ENCODE assay signal across 16 cellular contexts in the genomic region with DNA sequence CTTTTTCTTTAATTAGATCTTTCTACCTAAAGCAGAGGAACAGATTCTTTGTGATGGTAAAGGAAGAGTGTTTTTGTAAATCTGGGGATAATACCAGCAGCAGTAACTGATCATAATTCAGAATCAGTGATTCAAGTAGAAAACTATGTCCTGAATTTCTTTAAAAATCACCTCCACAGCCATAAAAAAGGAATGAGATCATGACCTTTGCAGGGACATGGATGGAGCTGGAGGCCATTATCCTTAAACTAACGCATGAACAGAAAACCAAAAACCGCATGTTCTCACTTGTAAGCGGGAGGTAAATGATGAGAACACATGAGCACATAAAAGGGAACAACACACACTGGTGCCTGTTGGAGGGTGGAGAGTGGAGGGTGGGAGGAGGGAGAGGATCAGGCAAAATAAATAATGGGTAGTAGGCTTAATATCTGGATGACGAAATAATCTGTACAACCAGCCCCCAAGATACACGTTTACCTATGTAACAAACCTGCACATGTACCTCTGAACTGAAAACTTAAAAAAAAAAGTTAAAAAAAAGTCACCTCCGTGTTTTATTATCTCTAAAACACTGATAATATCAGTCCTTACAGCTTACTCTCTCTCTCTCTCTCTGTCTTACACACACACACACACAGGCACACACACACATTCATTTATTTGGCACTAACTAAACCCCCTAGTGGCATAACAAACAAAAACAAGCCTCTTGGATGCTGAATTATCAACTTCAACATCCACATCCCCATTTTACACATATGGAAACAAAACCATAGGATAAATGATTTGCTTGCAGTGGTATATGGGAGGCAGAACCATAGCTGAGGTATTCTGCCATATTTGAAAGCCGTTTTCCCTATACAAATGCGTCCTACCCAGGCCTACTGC. TPM values are rescaled to one million over a fixed set of nuclear protein-coding genes. Genes with fewer than 3 reads are reported as not detected.
DNase-seq lines count a peak whose midpoint lies in the region; ATAC-seq and TF ChIP-seq lines count a peak whose summit lies in the region.
"Had no signal": no experiment of that assay in that cellular context is flagged by ENCODE, and none has a peak within 500 bp of the region (broad histone marks: within the 10 kb centered on the region; RNA-seq: fewer than 3 reads in every experiment).

No MANE protein-coding gene starts in this region.

- no peak overlapping the region for H2BK5ac ChIP-seq in trophoblast cell (ENCODE audit: low read depth, low read length, poor library complexity)

- TF ChIP-seq POLR2A in upper lobe of left lung (IDR thresholded peaks at IDR 0.05): no peak

- WGBS in trophoblast cell (ENCODE audit: extremely low coverage, insufficient coverage, insufficient read length): no CpG with 5 or more reads among the region's 8 CpGs
- 72 to 81% methylated on average over 8 of the region's 8 CpGs for WGBS in upper lobe of left lung, 2 donors

- peak; percentile 29; the same call in 1 of the 3 replicates for ATAC-seq in SK-N-SH treated with all-trans-retinoic acid at 6 μM for 48 hours
- ATAC-seq in upper lobe of left lung (ENCODE audit: low FRiP score in 2 of 2): no peak
- ATAC-seq: upper lobe of right lung had no signal

- no peak for TF ChIP-seq EP300 in upper lobe of left lung (IDR thresholded peaks at IDR 0.05)

- no peak overlapping the region for H3K4ac ChIP-seq in trophoblast cell (ENCODE audit: low read depth, low read length)

- H2BK120ac ChIP-seq in trophoblast cell (ENCODE audit: insufficient read depth, low read length, poor library complexity): no peak overlapping the region

- H3K79me1 ChIP-seq in trophoblast cell (ENCODE audit: low read length): no peaks in the 10 kb centered on the region

- H4K91ac ChIP-seq in trophoblast cell (ENCODE audit: low read depth, low read length): no peak overlapping the region

- H3K18ac ChIP-seq in trophoblast cell (ENCODE audit: low read length): no peak overlapping the region

- DNase-seq in NCI-H345 (lab: John Stamatoyannopoulos, UW) (peak; percentile 28), NCI-H345 treated with DMSO at 0.1 percent for 48 hours (lab: John Stamatoyannopoulos, UW; ENCODE audit: unreplicated experiment) (no peak), HFF-Myc (ENCODE audit: extremely low read depth, low read depth) (no peak), trophoblast cell (peak in 1 of 2 donors; percentile 58), NK-92 (lab: John Stamatoyannopoulos, UW; ENCODE audit: unreplicated experiment) (no peak), upper lobe of left lung (no peak)
- DNase-seq in activated naive CD4-positive, alpha-beta T cell treated with anti-CD3 and anti-CD28 coated beads, Interleukin-2, amount 50 U/mL, for 16 hours: no peak
- DNase-seq: activated CD4-positive, alpha-beta memory T cell treated with anti-CD3 and anti-CD28 coated beads, Interleukin-2, amount 10 ng/mL, durations not matched to agents 7 days and 5 days; central memory CD4-positive, alpha-beta T cell; DMS153; NCI-H1694; stimulated activated CD4-positive, alpha-beta T cell treated with anti-CD3 and anti-CD28 coated beads, Interleukin-15, amount 100 ng/mL, for 24 hours; upper lobe of right lung had no signal

- H3K36me3 ChIP-seq in trophoblast cell (ENCODE audit: control insufficient read depth in 1 of 2, insufficient read depth in 2 of 2, low read length in 2 of 2) (no peaks in the 10 kb centered on the region), upper lobe of left lung (no peaks in the 10 kb centered on the region)
- H3K36me3 ChIP-seq: esophagus muscularis mucosa, upper lobe of right lung had no signal

- H3K9me3 ChIP-seq in trophoblast cell (ENCODE audit: insufficient read depth, low read depth, low read length): no peaks in the 10 kb centered on the region
- H3K9me3 ChIP-seq in upper lobe of left lung: no peaks in the 10 kb centered on the region
- H3K9me3 ChIP-seq: esophagus muscularis mucosa, upper lobe of right lung had no signal

- H3K27ac ChIP-seq in trophoblast cell (ENCODE audit: low read depth, low read length) (no peak overlapping the region), upper lobe of left lung (no peak overlapping the region)
- H3K27ac ChIP-seq: esophagus muscularis mucosa, upper lobe of right lung had no signal

- H2AK5ac ChIP-seq in trophoblast cell (ENCODE audit: low read length): no peak overlapping the region

- peak overlapping the region; percentile 47 for H4K8ac ChIP-seq in trophoblast cell (ENCODE audit: low read depth, low read length)

- peak; percentile 7 for TF ChIP-seq CTCF in HFF-Myc (IDR thresholded peaks at IDR 0.05; ENCODE audit: low read depth, low read length, missing control alignments)
- TF ChIP-seq CTCF in upper lobe of left lung (IDR thresholded peaks at IDR 0.05): no peak

- no peak overlapping the region for H2BK12ac ChIP-seq in trophoblast cell (ENCODE audit: low read length)

- H3K27me3 ChIP-seq in trophoblast cell (ENCODE audit: insufficient read depth, low read length): no peaks in the 10 kb centered on the region
- no peaks in the 10 kb centered on the region for H3K27me3 ChIP-seq in upper lobe of left lung
- H3K27me3 ChIP-seq: upper lobe of right lung had no signal

- no peak overlapping the region for H3K9ac ChIP-seq in trophoblast cell (ENCODE audit: low read length)

- no peak overlapping the region for H4K12ac ChIP-seq in trophoblast cell (ENCODE audit: low read depth, low read length)

- no peak overlapping the region for H3K14ac ChIP-seq in trophoblast cell (ENCODE audit: low read length)

- no peak overlapping the region for H3K4me3 ChIP-seq in HFF-Myc (replicated peaks; ENCODE audit: low read depth, low read length)
- no peak overlapping the region for H3K4me3 ChIP-seq in trophoblast cell (ENCODE audit: low read depth, low read length)
- no peak overlapping the region for H3K4me3 ChIP-seq in upper lobe of left lung
- H3K4me3 ChIP-seq: esophagus muscularis mucosa, upper lobe of right lung had no signal

- H3K4me2 ChIP-seq in trophoblast cell (ENCODE audit: low read length): no peak overlapping the region

- H3K23ac ChIP-seq in trophoblast cell (ENCODE audit: low read length): no peak overlapping the region

- H3K79me2 ChIP-seq in trophoblast cell (ENCODE audit: control insufficient read depth, insufficient read depth, low read length, poor library complexity): no peaks in the 10 kb centered on the region

- H3K4me1 ChIP-seq in trophoblast cell (ENCODE audit: control insufficient read depth in 1 of 2, insufficient read depth in 2 of 2, low read length in 2 of 2) (peaks cover 0 to 2% of the 10 kb centered on the region in 2 experiments), upper lobe of left lung (no peaks in the 10 kb centered on the region)
- H3K4me1 ChIP-seq: esophagus muscularis mucosa, upper lobe of right lung had no signal

- H2AFZ ChIP-seq in trophoblast cell (ENCODE audit: insufficient read depth, low read length, poor library complexity): no peak overlapping the region

TF ChIP-seq in SK-N-SH treated with all-trans-retinoic acid at 6 μM for 48 hours, 23 proteins besides CTCF, POLR2A, EP300 and RAD21:
- TF ChIP-seq OSR1 (CRISPR knock-in tag; IDR thresholded peaks at IDR 0.05) (no peak), ZC3H10 (CRISPR knock-in tag; IDR thresholded peaks at IDR 0.05) (no peak), ARNTL (CRISPR knock-in tag; IDR thresholded peaks at IDR 0.05; ENCODE audit: borderline replicate concordance, low read depth) (no peak), RARB (CRISPR knock-in tag; IDR thresholded peaks at IDR 0.05) (no peak), ZNF70 (CRISPR knock-in tag; IDR thresholded peaks at IDR 0.05) (no peak), BACH2 (CRISPR knock-in tag; IDR thresholded peaks at IDR 0.05; ENCODE audit: borderline replicate concordance) (no peak), SNAI2 (CRISPR knock-in tag; IDR thresholded peaks at IDR 0.05) (no peak)
- TF ChIP-seq, protein P1, sequence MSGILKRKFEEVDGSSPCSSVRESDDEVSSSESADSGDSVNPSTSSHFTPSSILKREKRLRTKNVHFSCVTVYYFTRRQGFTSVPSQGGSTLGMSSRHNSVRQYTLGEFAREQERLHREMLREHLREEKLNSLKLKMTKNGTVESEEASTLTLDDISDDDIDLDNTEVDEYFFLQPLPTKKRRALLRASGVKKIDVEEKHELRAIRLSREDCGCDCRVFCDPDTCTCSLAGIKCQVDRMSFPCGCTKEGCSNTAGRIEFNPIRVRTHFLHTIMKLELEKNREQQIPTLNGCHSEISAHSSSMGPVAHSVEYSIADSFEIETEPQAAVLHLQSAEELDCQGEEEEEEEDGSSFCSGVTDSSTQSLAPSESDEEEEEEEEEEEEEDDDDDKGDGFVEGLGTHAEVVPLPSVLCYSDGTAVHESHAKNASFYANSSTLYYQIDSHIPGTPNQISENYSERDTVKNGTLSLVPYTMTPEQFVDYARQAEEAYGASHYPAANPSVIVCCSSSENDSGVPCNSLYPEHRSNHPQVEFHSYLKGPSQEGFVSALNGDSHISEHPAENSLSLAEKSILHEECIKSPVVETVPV (CRISPR knock-in tag; IDR thresholded peaks at IDR 0.05): no peak
- TF ChIP-seq, protein P2, sequence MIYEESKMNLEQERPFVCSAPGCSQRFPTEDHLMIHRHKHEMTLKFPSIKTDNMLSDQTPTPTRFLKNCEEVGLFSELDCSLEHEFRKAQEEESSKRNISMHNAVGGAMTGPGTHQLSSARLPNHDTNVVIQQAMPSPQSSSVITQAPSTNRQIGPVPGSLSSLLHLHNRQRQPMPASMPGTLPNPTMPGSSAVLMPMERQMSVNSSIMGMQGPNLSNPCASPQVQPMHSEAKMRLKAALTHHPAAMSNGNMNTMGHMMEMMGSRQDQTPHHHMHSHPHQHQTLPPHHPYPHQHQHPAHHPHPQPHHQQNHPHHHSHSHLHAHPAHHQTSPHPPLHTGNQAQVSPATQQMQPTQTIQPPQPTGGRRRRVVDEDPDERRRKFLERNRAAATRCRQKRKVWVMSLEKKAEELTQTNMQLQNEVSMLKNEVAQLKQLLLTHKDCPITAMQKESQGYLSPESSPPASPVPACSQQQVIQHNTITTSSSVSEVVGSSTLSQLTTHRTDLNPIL (CRISPR knock-in tag; IDR thresholded peaks at IDR 0.05; ENCODE audit: low read depth): no peak

RNA-seq across cellular contexts. Expression of a gene that starts 1.4 kb away (rescaled TPM):
- not detected in 2 replicates for polyA plus RNA-seq in trophoblast cell (2013)
- total RNA-seq in upper lobe of left lung: not detected
- total RNA-seq: activated CD4-positive, alpha-beta memory T cell treated with anti-CD3 and anti-CD28 coated beads, Interleukin-2, amount 10 ng/mL, durations not matched to agents 7 days and 5 days; esophagus muscularis mucosa; lung microvascular endothelial cell; upper lobe of right lung had no signal

RNA-seq across cellular contexts. Expression of a gene that starts 10.0 kb away (rescaled TPM):
- not detected in 2 replicates for polyA plus RNA-seq in trophoblast cell (2013)
- total RNA-seq in upper lobe of left lung: not detected
- total RNA-seq: activated CD4-positive, alpha-beta memory T cell treated with anti-CD3 and anti-CD28 coated beads, Interleukin-2, amount 10 ng/mL, durations not matched to agents 7 days and 5 days; esophagus muscularis mucosa; lung microvascular endothelial cell; upper lobe of right lung had no signal

RNA-seq across cellular contexts. Expression of a gene that starts 52.7 kb away (rescaled TPM):
- 74.4 and 74.5 TPM in 2 replicates for polyA plus RNA-seq in trophoblast cell (2013)
- 100 to 1,000 TPM in 1 of 6 donors, 10 to 100 TPM in 5; 47.6 to 103 (median 74.5) TPM for total RNA-seq in upper lobe of left lung
